Comparison of ENCODE assay signal across 1 cellular context in genomic region chr14:52693532-52693931, GRCh38.
TF ChIP-seq lines count a peak whose summit lies in the region.

No MANE protein-coding gene starts in this region.

TF ChIP-seq in A549, 52 proteins besides CTCF, POLR2A, EP300 and RAD21 (continued from another document):
- TF ChIP-seq MAZ (IDR thresholded peaks at IDR 0.05; ENCODE audit: borderline replicate concordance, low read depth, low read length): no peak
- TF ChIP-seq BCL3 (IDR thresholded peaks at IDR 0.05): no peak
- no peak for TF ChIP-seq RNF2 (IDR thresholded peaks at IDR 0.05; ENCODE audit: borderline replicate concordance, low read depth)
- TF ChIP-seq, protein P1, sequence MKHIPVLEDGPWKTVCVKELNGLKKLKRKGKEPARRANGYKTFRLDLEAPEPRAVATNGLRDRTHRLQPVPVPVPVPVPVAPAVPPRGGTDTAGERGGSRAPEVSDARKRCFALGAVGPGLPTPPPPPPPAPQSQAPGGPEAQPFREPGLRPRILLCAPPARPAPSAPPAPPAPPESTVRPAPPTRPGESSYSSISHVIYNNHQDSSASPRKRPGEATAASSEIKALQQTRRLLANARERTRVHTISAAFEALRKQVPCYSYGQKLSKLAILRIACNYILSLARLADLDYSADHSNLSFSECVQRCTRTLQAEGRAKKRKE (CRISPR knock-in tag; IDR thresholded peaks at IDR 0.05; ENCODE audit: low read depth): no peak
- no peak for TF ChIP-seq CEBPB (IDR thresholded peaks at IDR 0.05)
- no peak for TF ChIP-seq SREBF2 (IDR thresholded peaks at IDR 0.05)
